25 cellular contexts compared by ENCODE assay signal in genomic region chr22:20634560-20635226, GRCh38.
"Had no signal": no experiment of that assay in that cellular context is flagged by ENCODE, and none has a peak within 500 bp of the region (broad histone marks: within the 10 kb centered on the region; RNA-seq: fewer than 3 reads in every experiment).

No MANE protein-coding gene starts in this region.

- H3K9me3 ChIP-seq: ascending aorta, breast epithelium, colonic mucosa, esophagus squamous epithelium had no signal

- H3K27ac ChIP-seq: ascending aorta, breast epithelium, cardiac muscle cell, colonic mucosa, epithelial cell of prostate, esophagus squamous epithelium, gastroesophageal sphincter, WERI-Rb-1 had no signal

- H3K4me1 ChIP-seq: ascending aorta, breast epithelium, colonic mucosa, esophagus squamous epithelium, gastroesophageal sphincter had no signal

- H3K27me3 ChIP-seq: ascending aorta, cardiac muscle cell, colonic mucosa had no signal

- H3K4me3 ChIP-seq: ascending aorta, breast epithelium, cardiac muscle cell, colonic mucosa, esophagus squamous epithelium, gastroesophageal sphincter had no signal

- H3K36me3 ChIP-seq: ascending aorta, breast epithelium, cardiac muscle cell, colonic mucosa, esophagus squamous epithelium, gastroesophageal sphincter, WERI-Rb-1 had no signal

- DNase-seq: activated B cell treated with CpG ODN at 0.5 μM for 24 hours; activated CD4-positive, alpha-beta T cell treated with anti-CD3 and anti-CD28 coated beads for 48 hours; activated CD4-positive, alpha-beta T cell treated with anti-CD3 and anti-CD28 coated beads, Interleukin-2, amount 50 U/mL, for 1 hour; activated CD4-positive, alpha-beta T cell treated with anti-CD3 and anti-CD28 coated beads, Interleukin-2, amount 50 U/mL, for 48 hours; activated CD8-positive, alpha-beta memory T cell treated with anti-CD3 and anti-CD28 coated beads for 24 hours; activated CD8-positive, alpha-beta T cell treated with anti-CD3 and anti-CD28 coated beads for 36 hours; activated effector memory CD4-positive, alpha-beta T cell treated with Interleukin-2 at 50 U/mL for 16 hours; activated gamma-delta T cell treated with Interleukin-2 at 50 U/mL for 16 hours; activated naive CD4-positive, alpha-beta T cell treated with Interleukin-2 at 50 U/mL for 16 hours; activated naive CD8-positive, alpha-beta T cell treated with anti-CD3 and anti-CD28 coated beads for 36 hours; activated naive CD8-positive, alpha-beta T cell treated with anti-CD3 and anti-CD28 coated beads, Interleukin-2, amount 50 U/mL, for 24 hours; activated T-cell treated with anti-CD3 and anti-CD28 coated beads, Interleukin-2, amount 50 U/mL, for 4 hours; central memory CD4-positive, alpha-beta T cell; cerebellar nuclear complex; colonic mucosa; effector CD8-positive, alpha-beta T cell; esophagus squamous epithelium; foreskin melanocyte; T-helper 9 cell; WERI-Rb-1 had no signal
